Comparison of ENCODE assay signal across 23 cellular contexts in the genomic region with DNA sequence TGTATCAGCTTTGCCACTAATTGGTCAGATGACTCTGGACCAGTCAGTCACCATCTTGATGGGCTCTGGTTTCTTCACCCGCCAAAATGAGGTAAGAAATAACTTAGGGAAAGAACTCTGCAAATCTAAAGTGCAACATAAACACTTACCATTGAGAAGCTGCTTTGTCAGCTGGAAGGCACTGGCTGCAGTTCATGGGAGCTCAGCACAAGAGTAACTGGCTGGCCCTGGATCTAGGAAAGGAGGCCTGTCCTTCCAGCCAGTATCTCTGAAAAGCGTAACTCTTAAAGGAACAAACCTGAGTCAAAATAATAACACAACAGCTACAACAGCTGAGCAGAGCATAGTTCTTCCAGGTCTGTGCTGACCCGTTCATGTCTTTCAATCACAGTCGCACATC.
"Had no signal": no experiment of that assay in that cellular context is flagged by ENCODE, and none has a peak within 500 bp of the region (broad histone marks: within the 10 kb centered on the region; RNA-seq: fewer than 3 reads in every experiment).

No MANE protein-coding gene starts in this region.

- H3K9me3 ChIP-seq: SJCRH30 had no signal

- H3K36me3 ChIP-seq: SJCRH30 had no signal

- DNase-seq: IMR-90, Kasumi-1, MM.1S, NCI-H1092 treated with DMSO at 0.1 percent for 48 hours, NCI-H1417, NCI-H1436 treated with DMSO at 0.1 percent for 48 hours, NCI-H1694, NCI-H187 treated with DMSO at 0.1 percent for 48 hours, NCI-H2029 treated with DMSO at 0.1 percent for 48 hours, NCI-H2171, NCI-H226, NCI-H446, NCI-H510A, NCI-H524 treated with DMSO at 0.1 percent for 48 hours, NCI-H69, NCI-H774, PC-3, SHP77 treated with DMSO at 0.1 percent for 48 hours, SJCRH30 had no signal

- H3K27me3 ChIP-seq: SJCRH30 had no signal

- H3K4me3 ChIP-seq: SJCRH30 had no signal

- H3K27ac ChIP-seq: KMS-11, SJCRH30 had no signal

- ATAC-seq: Panc1, PC-3, Right ventricle myocardium inferior, SK-N-SH treated with all-trans-retinoic acid at 6 μM for 48 hours had no signal

- H3K9ac ChIP-seq: KMS-11 had no signal

- H3K4me2 ChIP-seq: KMS-11 had no signal
